In the genomic region with DNA sequence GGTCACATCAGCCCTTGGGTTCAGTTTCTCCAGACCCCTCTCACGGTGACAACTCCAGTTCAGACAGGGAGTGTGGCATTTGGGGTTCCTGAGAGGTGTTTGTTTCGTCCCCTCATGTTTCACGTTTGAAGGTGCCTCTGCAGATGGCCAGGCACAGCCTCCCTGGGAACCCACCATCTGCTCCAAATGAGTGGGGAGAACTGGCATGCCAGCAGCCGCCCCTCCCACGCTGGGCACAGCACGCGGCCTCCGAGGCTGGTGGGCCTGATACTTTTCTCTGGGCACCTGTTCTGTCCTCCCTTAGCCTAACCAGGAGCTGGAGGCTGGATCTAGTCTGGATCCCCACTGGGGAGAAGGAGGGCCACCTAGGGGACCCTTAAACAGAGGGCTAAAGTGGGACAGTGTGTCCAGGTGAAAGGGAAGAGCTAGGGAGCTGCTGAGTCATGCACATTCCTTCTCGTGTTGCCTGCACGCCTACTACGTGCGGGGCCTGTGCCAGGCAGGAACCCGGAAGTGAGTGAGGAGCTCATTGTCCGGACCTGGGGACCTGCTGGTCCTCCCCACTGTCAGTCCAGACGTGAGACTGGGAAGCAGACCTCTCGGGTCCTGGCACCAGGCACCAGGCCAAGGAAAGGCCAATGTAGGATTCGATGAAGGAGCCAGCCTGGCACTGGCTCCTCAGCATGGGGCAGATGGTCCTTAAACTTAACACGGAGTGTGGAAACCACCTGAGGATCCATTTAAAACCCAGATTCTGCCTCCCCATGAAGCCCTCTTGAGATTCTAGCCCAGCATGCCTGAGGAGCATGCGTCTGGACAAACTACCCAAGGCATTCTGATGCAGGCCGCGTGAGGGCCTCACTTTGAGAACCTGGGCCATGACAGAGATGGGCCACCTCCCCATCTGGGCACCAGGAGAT, we compare ENCODE assay signal across 13 cellular contexts. TPM values are rescaled to one million over a fixed set of nuclear protein-coding genes. Genes with fewer than 3 reads are reported as not detected.
DNase-seq lines count a peak whose midpoint lies in the region; ATAC-seq and TF ChIP-seq lines count a peak whose summit lies in the region.
"Had no signal": no experiment of that assay in that cellular context is flagged by ENCODE, and none has a peak within 500 bp of the region (broad histone marks: within the 10 kb centered on the region; RNA-seq: fewer than 3 reads in every experiment).

No MANE protein-coding gene starts in this region.

- no peak for TF ChIP-seq CTCF in PC-3 (conservative IDR thresholded peaks at IDR 0.05; ENCODE audit: low read depth, low read length)
- no peak for TF ChIP-seq CTCF in esophagus squamous epithelium (IDR thresholded peaks at IDR 0.05)
- no peak for TF ChIP-seq CTCF in gastrocnemius medialis (IDR thresholded peaks at IDR 0.05 in 4 of 5, conservative IDR thresholded peaks at IDR 0.05 in 1 of 5)

- BruUV-seq in PC-3 (replicated peaks; lab: Mats Ljungman, UMichigan) = no TSS peak

- WGBS in esophagus squamous epithelium, 2 donors = 68 to 92% methylated on average over 2 to 21 of the region's 21 CpGs

- no peak overlapping the region for H3K4me2 ChIP-seq in PC-3 (ENCODE audit: low read length)

- H3K4me3 ChIP-seq in PC-3 (ENCODE audit: low read length) = no peak overlapping the region
- no peak overlapping the region for H3K4me3 ChIP-seq in esophagus squamous epithelium
- no peak overlapping the region for H3K4me3 ChIP-seq in gastrocnemius medialis
- H3K4me3 ChIP-seq: thoracic aorta had no signal

- H3F3A ChIP-seq in PC-3 (ENCODE audit: low read length, unreplicated experiment) = no peaks in the 10 kb centered on the region

- no peak overlapping the region for H3K9ac ChIP-seq in PC-3 (ENCODE audit: low read length)

- intact Hi-C loops in PC-3 (cut with micrococcal nuclease) (no loop called here), esophagus squamous epithelium (cut with DNase I) (no loop called here), gastrocnemius medialis (cut with DNase I; ENCODE audit: low total_unique reads) (no loop called here)

- no peaks in the 10 kb centered on the region for H3K9me2 ChIP-seq in PC-3 (replicated peaks; ENCODE audit: low read length)

- H3K27me3 ChIP-seq in PC-3 (ENCODE audit: low read length) = no peaks in the 10 kb centered on the region
- no peaks in the 10 kb centered on the region for H3K27me3 ChIP-seq in esophagus squamous epithelium
- no peaks in the 10 kb centered on the region for H3K27me3 ChIP-seq in gastrocnemius medialis

- ATAC-seq in PC-3 (peak; percentile 18; the same call in 1 of the 2 replicates), gastrocnemius medialis (no peak), GM21423 (IDR thresholded peaks at IDR 0.05; ENCODE audit: unreplicated experiment) (no peak)

- H4K20me1 ChIP-seq in PC-3 (ENCODE audit: low read length) = no peaks in the 10 kb centered on the region

- TF ChIP-seq POLR2A in esophagus squamous epithelium (IDR thresholded peaks at IDR 0.05) (no peak), gastrocnemius medialis (IDR thresholded peaks at IDR 0.05) (no peak)

- in situ Hi-C loops in gastrocnemius medialis (cut with MboI; ENCODE audit: low sequenced_read_pairs in 4 of 4) = no loop called here

- H3K27ac ChIP-seq in PC-3 (ENCODE audit: low read length) = peak overlapping the region; percentile 23
- peak overlapping the region; percentile 49 to 80 (median 62) for H3K27ac ChIP-seq in esophagus squamous epithelium
- H3K27ac ChIP-seq in gastrocnemius medialis = peak overlapping the region in 3 of 4 donors; percentile 22 to 31 (median 30)
- H3K27ac ChIP-seq: thoracic aorta had no signal

- H3K36me3 ChIP-seq in PC-3 (ENCODE audit: low read depth, low read length) (no peaks in the 10 kb centered on the region), esophagus squamous epithelium (no peaks in the 10 kb centered on the region), gastrocnemius medialis (no peaks in the 10 kb centered on the region)
- H3K36me3 ChIP-seq: thoracic aorta had no signal

- CTCF ChIA-PET in PC-3 (lab: Charles Lee) = no interaction called here

- no peaks in the 10 kb centered on the region for H3K79me2 ChIP-seq in PC-3 (ENCODE audit: low read length)

- H2AFZ ChIP-seq in PC-3 (ENCODE audit: low read length) = no peak overlapping the region

- no peaks in the 10 kb centered on the region for H3K9me3 ChIP-seq in PC-3 (ENCODE audit: low read length)
- H3K9me3 ChIP-seq in esophagus squamous epithelium = no peaks in the 10 kb centered on the region
- no peaks in the 10 kb centered on the region for H3K9me3 ChIP-seq in gastrocnemius medialis
- H3K9me3 ChIP-seq: thoracic aorta had no signal

- POLR2A ChIA-PET in PC-3 (lab: Charles Lee; ENCODE audit: unreplicated experiment) = no interaction called here

- H3K4me1 ChIP-seq in PC-3 (ENCODE audit: insufficient read depth, low read length) = peaks cover 10% of the 10 kb centered on the region; the same call in 1 of the 2 replicates
- H3K4me1 ChIP-seq in esophagus squamous epithelium = peaks cover 13 to 49% (median 14%) of the 10 kb centered on the region in 3 donors
- no peaks in the 10 kb centered on the region for H3K4me1 ChIP-seq in gastrocnemius medialis

- DNase-seq in Daoy (ENCODE audit: low read depth) (peak; percentile 66), PC-3 (peak; percentile 44), esophagus squamous epithelium (lab: John Stamatoyannopoulos, UW) (no peak), gastrocnemius medialis (no peak), NCI-H510A treated with DMSO at 0.1 percent for 48 hours (lab: John Stamatoyannopoulos, UW) (no peak), NCI-H2081 (lab: John Stamatoyannopoulos, UW) (no peak)
- DNase-seq in activated T-cell treated with anti-CD3 and anti-CD28 coated beads, Interleukin-2, amount 50 U/mL, for 1 hour = no peak
- DNase-seq: activated CD4-positive, CD25-positive, alpha-beta regulatory T cell treated with anti-CD3 and anti-CD28 coated beads, Interleukin-2, amount 50 U/mL, for 72 hours; activated effector memory CD4-positive, alpha-beta T cell treated with Interleukin-2 at 50 U/mL for 16 hours; NCI-H1105 treated with DMSO at 0.1 percent for 48 hours; stimulated activated CD4-positive, alpha-beta T cell treated with anti-CD3 and anti-CD28 coated beads, Interleukin-2, amount 100 ng/mL, for 48 hours had no signal

RNA-seq across cellular contexts. Expression of a gene that starts 11.7 kb away (rescaled TPM):
- total RNA-seq in Daoy (2014; rRNA removed; shearing (Covaris generic)) = 8.5 and 12.3 TPM in 2 replicates
- 24.1 and 36.4 TPM in 2 replicates for total RNA-seq in PC-3 (2014; rRNA removed)
- 1 to 10 TPM; 1.3 to 9.7 (median 1.6) TPM for total RNA-seq in esophagus squamous epithelium
- total RNA-seq in gastrocnemius medialis = 1 to 10 TPM; 1.8 to 3.8 (median 2.0) TPM

RNA-seq across cellular contexts. Expression of a gene that starts 23.5 kb away (rescaled TPM):
- 35.8 and 36.2 TPM in 2 replicates for total RNA-seq in Daoy (2014; rRNA removed; shearing (Covaris generic))
- total RNA-seq in PC-3 (2014; rRNA removed) (46.1 and 67.7 TPM in 2 replicates), esophagus squamous epithelium (10 to 100 TPM; 31.0 to 74.6 (median 43.7) TPM), gastrocnemius medialis (10 to 100 TPM; 47.8 to 61.3 (median 53.0) TPM)

RNA-seq across cellular contexts. Expression of a gene that starts 54.8 kb away (rescaled TPM):
- 121 and 122 TPM in 2 replicates for total RNA-seq in Daoy (2014; rRNA removed; shearing (Covaris generic))
- 158 and 171 TPM in 2 replicates for total RNA-seq in PC-3 (2014; rRNA removed)
- 100 to 1,000 TPM; 124 to 214 (median 162) TPM for total RNA-seq in esophagus squamous epithelium
- 100 to 1,000 TPM in 3 of 4 donors, 10 to 100 TPM in 1; 73.5 to 145 (median 132) TPM for total RNA-seq in gastrocnemius medialis

Comparison
In these comparisons a context has a peak if more than half of its experiments do, and no peak if none do; other contexts are left out.
1. DNase-seq: peak in Daoy (single experiment) and PC-3 (single experiment); none in esophagus squamous epithelium (single experiment), gastrocnemius medialis (0 of 2), NCI-H510A treated with DMSO at 0.1 percent for 48 hours (single experiment), NCI-H2081 (0 of 2) and activated T-cell treated with anti-CD3 and anti-CD28 coated beads, Interleukin-2, amount 50 U/mL, for 1 hour (single experiment).
2. Peak in every context shown above with its lines, with median percentiles within 50 percentile points of each other: H3K27ac ChIP-seq.